Comparison of ENCODE assay signal across 1 cellular context in the genomic region with DNA sequence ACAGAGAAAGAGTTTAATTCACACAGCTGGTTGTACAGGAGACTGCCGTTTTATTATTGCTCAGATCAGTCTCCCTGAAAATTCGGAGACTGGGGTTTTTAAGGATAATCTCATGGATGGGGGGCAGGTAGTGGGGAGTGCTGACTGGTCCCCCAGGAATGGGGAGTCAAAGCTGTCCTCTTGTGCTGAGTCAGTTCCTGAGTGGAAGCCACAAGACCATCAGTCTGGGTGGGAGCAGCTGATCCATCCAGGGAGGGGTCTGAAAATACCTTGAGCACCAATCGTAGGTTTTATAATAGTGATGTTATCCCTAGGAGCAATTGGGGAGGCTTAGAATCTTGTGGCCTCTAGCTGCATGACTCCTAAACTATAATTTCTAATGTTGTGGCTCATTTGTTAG.
TF ChIP-seq lines count a peak whose summit lies in the region.

No MANE protein-coding gene starts in this region.

TF ChIP-seq in SK-N-SH treated with all-trans-retinoic acid at 6 μM for 48 hours, 23 proteins besides CTCF, POLR2A, EP300 and RAD21 (continued from another document):
- TF ChIP-seq, protein P1, sequence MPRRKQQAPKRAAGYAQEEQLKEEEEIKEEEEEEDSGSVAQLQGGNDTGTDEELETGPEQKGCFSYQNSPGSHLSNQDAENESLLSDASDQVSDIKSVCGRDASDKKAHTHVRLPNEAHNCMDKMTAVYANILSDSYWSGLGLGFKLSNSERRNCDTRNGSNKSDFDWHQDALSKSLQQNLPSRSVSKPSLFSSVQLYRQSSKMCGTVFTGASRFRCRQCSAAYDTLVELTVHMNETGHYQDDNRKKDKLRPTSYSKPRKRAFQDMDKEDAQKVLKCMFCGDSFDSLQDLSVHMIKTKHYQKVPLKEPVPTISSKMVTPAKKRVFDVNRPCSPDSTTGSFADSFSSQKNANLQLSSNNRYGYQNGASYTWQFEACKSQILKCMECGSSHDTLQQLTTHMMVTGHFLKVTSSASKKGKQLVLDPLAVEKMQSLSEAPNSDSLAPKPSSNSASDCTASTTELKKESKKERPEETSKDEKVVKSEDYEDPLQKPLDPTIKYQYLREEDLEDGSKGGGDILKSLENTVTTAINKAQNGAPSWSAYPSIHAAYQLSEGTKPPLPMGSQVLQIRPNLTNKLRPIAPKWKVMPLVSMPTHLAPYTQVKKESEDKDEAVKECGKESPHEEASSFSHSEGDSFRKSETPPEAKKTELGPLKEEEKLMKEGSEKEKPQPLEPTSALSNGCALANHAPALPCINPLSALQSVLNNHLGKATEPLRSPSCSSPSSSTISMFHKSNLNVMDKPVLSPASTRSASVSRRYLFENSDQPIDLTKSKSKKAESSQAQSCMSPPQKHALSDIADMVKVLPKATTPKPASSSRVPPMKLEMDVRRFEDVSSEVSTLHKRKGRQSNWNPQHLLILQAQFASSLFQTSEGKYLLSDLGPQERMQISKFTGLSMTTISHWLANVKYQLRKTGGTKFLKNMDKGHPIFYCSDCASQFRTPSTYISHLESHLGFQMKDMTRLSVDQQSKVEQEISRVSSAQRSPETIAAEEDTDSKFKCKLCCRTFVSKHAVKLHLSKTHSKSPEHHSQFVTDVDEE (CRISPR knock-in tag; IDR thresholded peaks at IDR 0.05) = no peak
- TF ChIP-seq, protein P2, sequence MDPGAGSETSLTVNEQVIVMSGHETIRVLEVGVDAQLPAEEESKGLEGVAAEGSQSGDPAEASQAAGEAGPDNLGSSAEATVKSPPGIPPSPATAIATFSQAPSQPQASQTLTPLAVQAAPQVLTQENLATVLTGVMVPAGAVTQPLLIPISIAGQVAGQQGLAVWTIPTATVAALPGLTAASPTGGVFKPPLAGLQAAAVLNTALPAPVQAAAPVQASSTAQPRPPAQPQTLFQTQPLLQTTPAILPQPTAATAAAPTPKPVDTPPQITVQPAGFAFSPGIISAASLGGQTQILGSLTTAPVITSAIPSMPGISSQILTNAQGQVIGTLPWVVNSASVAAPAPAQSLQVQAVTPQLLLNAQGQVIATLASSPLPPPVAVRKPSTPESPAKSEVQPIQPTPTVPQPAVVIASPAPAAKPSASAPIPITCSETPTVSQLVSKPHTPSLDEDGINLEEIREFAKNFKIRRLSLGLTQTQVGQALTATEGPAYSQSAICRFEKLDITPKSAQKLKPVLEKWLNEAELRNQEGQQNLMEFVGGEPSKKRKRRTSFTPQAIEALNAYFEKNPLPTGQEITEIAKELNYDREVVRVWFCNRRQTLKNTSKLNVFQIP (CRISPR knock-in tag; IDR thresholded peaks at IDR 0.05; ENCODE audit: borderline replicate concordance, low read depth) = no peak
- TF ChIP-seq TCF4 (CRISPR knock-in tag; IDR thresholded peaks at IDR 0.05; ENCODE audit: borderline replicate concordance) = no peak
- TF ChIP-seq RARB (CRISPR knock-in tag; IDR thresholded peaks at IDR 0.05) = no peak
- no peak for TF ChIP-seq ZNF70 (CRISPR knock-in tag; IDR thresholded peaks at IDR 0.05)
- no peak for TF ChIP-seq ISL1 (CRISPR knock-in tag; IDR thresholded peaks at IDR 0.05)
- no peak for TF ChIP-seq ZFP3 (CRISPR knock-in tag; IDR thresholded peaks at IDR 0.05)
- TF ChIP-seq, protein P3, sequence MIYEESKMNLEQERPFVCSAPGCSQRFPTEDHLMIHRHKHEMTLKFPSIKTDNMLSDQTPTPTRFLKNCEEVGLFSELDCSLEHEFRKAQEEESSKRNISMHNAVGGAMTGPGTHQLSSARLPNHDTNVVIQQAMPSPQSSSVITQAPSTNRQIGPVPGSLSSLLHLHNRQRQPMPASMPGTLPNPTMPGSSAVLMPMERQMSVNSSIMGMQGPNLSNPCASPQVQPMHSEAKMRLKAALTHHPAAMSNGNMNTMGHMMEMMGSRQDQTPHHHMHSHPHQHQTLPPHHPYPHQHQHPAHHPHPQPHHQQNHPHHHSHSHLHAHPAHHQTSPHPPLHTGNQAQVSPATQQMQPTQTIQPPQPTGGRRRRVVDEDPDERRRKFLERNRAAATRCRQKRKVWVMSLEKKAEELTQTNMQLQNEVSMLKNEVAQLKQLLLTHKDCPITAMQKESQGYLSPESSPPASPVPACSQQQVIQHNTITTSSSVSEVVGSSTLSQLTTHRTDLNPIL (CRISPR knock-in tag; IDR thresholded peaks at IDR 0.05; ENCODE audit: low read depth) = no peak
- no peak for TF ChIP-seq ZNF565 (CRISPR knock-in tag; conservative IDR thresholded peaks at IDR 0.05; ENCODE audit: low read depth)
- no peak for TF ChIP-seq PPARA (CRISPR knock-in tag; IDR thresholded peaks at IDR 0.05; ENCODE audit: borderline replicate concordance)
- no peak for TF ChIP-seq CSDC2 (CRISPR knock-in tag; IDR thresholded peaks at IDR 0.05)
TF ChIP-seq in SK-N-SH treated with all-trans-retinoic acid at 6 μM for 48 hours: peak in this region for 0.
